7 cellular contexts compared by ENCODE assay signal in the genomic region with DNA sequence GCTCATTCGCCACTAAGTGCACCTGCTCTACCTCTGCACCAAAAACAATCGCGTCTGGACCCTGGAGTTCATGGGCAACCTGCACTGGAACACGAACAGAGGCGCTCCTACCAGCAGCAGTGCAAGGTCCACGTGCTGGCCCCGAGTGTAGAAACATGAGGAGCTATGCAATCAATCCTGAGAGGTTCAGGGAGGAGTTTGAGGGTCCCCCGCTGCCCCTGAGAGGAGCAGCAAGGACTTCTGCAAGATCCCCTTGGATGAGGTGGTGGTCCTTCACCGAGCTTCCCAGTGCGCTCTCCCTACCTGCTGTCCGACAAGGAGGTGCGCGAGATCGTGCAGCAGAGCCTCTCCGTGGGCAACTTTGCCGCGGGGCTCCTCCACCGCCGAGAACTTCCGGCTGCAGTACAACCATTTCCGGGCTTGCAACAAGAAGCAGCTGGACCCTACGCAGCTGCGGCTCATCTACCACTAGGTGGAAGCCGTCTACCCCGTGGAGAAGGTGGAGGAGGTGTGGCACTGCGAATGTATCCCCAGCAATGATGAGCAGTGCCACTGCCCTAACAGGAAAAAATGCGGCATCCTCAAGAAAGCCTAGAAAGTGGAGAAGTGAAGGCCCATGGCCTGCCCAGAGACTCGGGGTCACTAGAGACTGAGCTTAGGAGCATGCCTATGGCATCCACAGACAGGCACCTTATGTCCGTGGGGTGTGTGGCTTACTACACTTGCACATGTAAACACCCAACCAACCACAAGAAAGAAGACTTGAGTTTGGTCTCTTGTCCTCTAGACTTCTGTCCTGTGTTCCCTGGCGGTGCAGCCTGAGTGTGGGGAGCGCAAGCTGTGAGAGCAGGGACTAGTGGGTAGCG. TPM values are rescaled to one million over a fixed set of nuclear protein-coding genes. Genes with fewer than 3 reads are reported as not detected.
DNase-seq lines count a peak whose midpoint lies in the region; ATAC-seq and TF ChIP-seq lines count a peak whose summit lies in the region.
"Not testable (repeated sequence)": the region's sequence is repeated elsewhere in the genome, so short reads cannot be mapped to it uniquely, and the experiment has no call there.

No MANE protein-coding gene starts in this region.

- not testable (repeated sequence) for H4K20me1 ChIP-seq in HCT116 (ENCODE audit: insufficient read depth); osteoblast (ENCODE audit: insufficient read depth, low read length)

- intact Hi-C loops in HCT116 (cut with micrococcal nuclease): not testable (repeated sequence)

- H3K36me3 ChIP-seq in HCT116 (ENCODE audit: control insufficient read depth in 1 of 2, insufficient read depth in 2 of 2, low read length in 2 of 2); HUES6 (ENCODE audit: control insufficient read depth, insufficient read depth, low read length); osteoblast (ENCODE audit: insufficient read depth, low read length): not testable (repeated sequence)

- CTCF ChIA-PET in HCT116 (lab: Charles Lee): interaction anchor here (1.0 to 1.2 kb wide), 2 partner anchors 11 to 232 kb away, joined by 3 read pairs; no protein-coding TSS in a partner anchor

- H2AFZ ChIP-seq in HCT116 (ENCODE audit: low read depth, low read length, poor library complexity, severe bottlenecking) (peak overlapping the region; percentile 13), osteoblast (ENCODE audit: low read length) (peak overlapping the region; percentile 82)

- not testable (repeated sequence) for H3K9ac ChIP-seq in HCT116 (ENCODE audit: low read length); HUES6 (ENCODE audit: low read length)

- POLR2A ChIA-PET in HCT116 (lab: Charles Lee): not testable (repeated sequence)

- RAD21 ChIA-PET in HCT116 (lab: Charles Lee; ENCODE audit: low non-redundant PET in 1 of 2, low total read pairs in 2 of 2, uncharacterized antibody in 2 of 2, unreplicated experiment in 2 of 2): not testable (repeated sequence)

- TF ChIP-seq RAD21 in HCT116 (IDR thresholded peaks at IDR 0.05; ENCODE audit: low read depth): peak; percentile 54

- H3K4me1 Mint-ChIP-seq in activated T-cell treated with anti-CD3 and anti-CD28 coated beads, Interleukin-2, amount 50 U/mL, for 4 hours (ENCODE audit: low read depth): peaks cover 13% of the 10 kb centered on the region

- H3K9me2 ChIP-seq in HCT116 (ENCODE audit: insufficient read depth): not testable (repeated sequence)

- not testable (repeated sequence) for DNase-seq in HCT116 (ENCODE audit: low read depth, low spot score); osteoblast (ENCODE audit: insufficient read length, low spot score, missing footprints)
- peak; percentile 68 for DNase-seq in RPMI7951 (ENCODE audit: low read depth)
- DNase-seq in activated T-cell treated with anti-CD3 and anti-CD28 coated beads, Interleukin-2, amount 50 U/mL, for 4 hours: peak; percentile 27
- DNase-seq in fibroblast of mammary gland (ENCODE audit: low read depth): peak; percentile 55

- BruUV-seq in HCT116 (replicated peaks; lab: Mats Ljungman, UMichigan): not testable (repeated sequence)

- not testable (repeated sequence) for H3K27ac ChIP-seq in HCT116 (ENCODE audit: low read depth, low read length); HUES6 (ENCODE audit: low read depth, low read length); osteoblast (ENCODE audit: low read depth, low read length)

- peak overlapping the region; percentile 87 for H3K4me3 Mint-ChIP-seq in activated T-cell treated with anti-CD3 and anti-CD28 coated beads, Interleukin-2, amount 50 U/mL, for 4 hours

- not testable (repeated sequence) for H3K9me3 ChIP-seq in HCT116 (ENCODE audit: control insufficient read depth in 1 of 2, insufficient read depth in 1 of 2, low read depth in 1 of 2, low read length in 2 of 2); HUES6 (ENCODE audit: control insufficient read depth, insufficient read depth, low read depth, low read length); osteoblast (ENCODE audit: low read depth, low read length)

- H3K36me3 Mint-ChIP-seq in activated T-cell treated with anti-CD3 and anti-CD28 coated beads, Interleukin-2, amount 50 U/mL, for 4 hours (ENCODE audit: insufficient read depth): not testable (repeated sequence)

- TF ChIP-seq CTCF in HCT116 (IDR thresholded peaks at IDR 0.05 in 2 of 3, conservative IDR thresholded peaks at IDR 0.05 in 1 of 3; ENCODE audit: borderline replicate concordance in 1 of 3, insufficient read depth in 1 of 3, low read depth in 2 of 3, low read length in 2 of 3) (peak; percentile 7 to 61 (median 56); a peak in 3 of 6 replicates), fibroblast of mammary gland (conservative IDR thresholded peaks at IDR 0.05; ENCODE audit: control insufficient read depth, insufficient read depth, low read depth, low read length) (peak; percentile 36), osteoblast (IDR thresholded peaks at IDR 0.05; ENCODE audit: extremely low read depth, low read depth, low read length) (peak; percentile 29)

- ATAC-seq in GM18499 (IDR thresholded peaks at IDR 0.05; ENCODE audit: insufficient read depth, unreplicated experiment) (peak; percentile 98), HCT116 (peak; percentile 95)
- ATAC-seq in activated T-cell treated with anti-CD3 and anti-CD28 coated beads, Interleukin-2, amount 50 U/mL, for 4 hours: peak; percentile 93 to 97

- not testable (repeated sequence) for H3K27me3 ChIP-seq in HCT116 (ENCODE audit: insufficient read depth, low read length); HUES6 (ENCODE audit: control insufficient read depth, insufficient read depth, low read length); osteoblast (ENCODE audit: insufficient read depth, low read length)

- not testable (repeated sequence) for H3K4me1 ChIP-seq in HCT116 (ENCODE audit: control insufficient read depth in 1 of 2, insufficient read depth in 2 of 2, low read length in 2 of 2); HUES6 (ENCODE audit: control insufficient read depth, insufficient read depth, low read length); osteoblast (ENCODE audit: insufficient read depth, low read length)

- H3K4me3 ChIP-seq in HCT116 (replicated peaks in 1 of 2; ENCODE audit: low read depth in 1 of 2, low read length in 2 of 2): peak overlapping the region; percentile 13 to 34; a peak in 2 of 4 replicates
- peak overlapping the region; percentile 39 for H3K4me3 ChIP-seq in HUES6 (ENCODE audit: low read depth, low read length)
- H3K4me3 ChIP-seq in fibroblast of mammary gland (ENCODE audit: control insufficient read depth, low read depth, low read length): peak overlapping the region; percentile 46
- peak overlapping the region; percentile 60 for H3K4me3 ChIP-seq in osteoblast (ENCODE audit: insufficient read depth, low read length)

- H3K27me3 Mint-ChIP-seq in activated T-cell treated with anti-CD3 and anti-CD28 coated beads, Interleukin-2, amount 50 U/mL, for 4 hours (ENCODE audit: low read depth): not testable (repeated sequence)

- not testable (repeated sequence) for H3K79me2 ChIP-seq in HCT116 (ENCODE audit: insufficient read depth, low read length); osteoblast (ENCODE audit: insufficient read depth, low read length)

- TF ChIP-seq POLR2A in HCT116 (IDR thresholded peaks at IDR 0.05; ENCODE audit: borderline replicate concordance, extremely low read depth, insufficient read depth, insufficient read length): not testable (repeated sequence)

- not testable (repeated sequence) for H3K9me3 Mint-ChIP-seq in activated T-cell treated with anti-CD3 and anti-CD28 coated beads, Interleukin-2, amount 50 U/mL, for 4 hours

- H3K4me2 ChIP-seq in HCT116 (ENCODE audit: low read length): peak overlapping the region; percentile 62
- H3K4me2 ChIP-seq in osteoblast (ENCODE audit: insufficient read depth, low read length): peak overlapping the region; percentile 51

RNA-seq across cellular contexts. Expression of gene SGMS1, which starts 36.3 kb away (rescaled TPM):
- total RNA-seq in HCT116 (2021; ENCODE audit: unreplicated experiment) (29.1 TPM), osteoblast (60.4 and 68.0 TPM in 2 replicates)
- polyA plus RNA-seq in HCT116 (2012): 13.3 and 14.7 TPM in 2 replicates
- total RNA-seq in RPMI7951 (2014; rRNA removed; shearing (Covaris generic)): 25.9 and 31.8 TPM in 2 replicates
- 10 to 100 TPM; 10.6 to 16.5 (median 14.1) TPM for total RNA-seq in activated T-cell treated with anti-CD3 and anti-CD28 coated beads, Interleukin-2, amount 50 U/mL, for 4 hours
